In the genomic region with DNA sequence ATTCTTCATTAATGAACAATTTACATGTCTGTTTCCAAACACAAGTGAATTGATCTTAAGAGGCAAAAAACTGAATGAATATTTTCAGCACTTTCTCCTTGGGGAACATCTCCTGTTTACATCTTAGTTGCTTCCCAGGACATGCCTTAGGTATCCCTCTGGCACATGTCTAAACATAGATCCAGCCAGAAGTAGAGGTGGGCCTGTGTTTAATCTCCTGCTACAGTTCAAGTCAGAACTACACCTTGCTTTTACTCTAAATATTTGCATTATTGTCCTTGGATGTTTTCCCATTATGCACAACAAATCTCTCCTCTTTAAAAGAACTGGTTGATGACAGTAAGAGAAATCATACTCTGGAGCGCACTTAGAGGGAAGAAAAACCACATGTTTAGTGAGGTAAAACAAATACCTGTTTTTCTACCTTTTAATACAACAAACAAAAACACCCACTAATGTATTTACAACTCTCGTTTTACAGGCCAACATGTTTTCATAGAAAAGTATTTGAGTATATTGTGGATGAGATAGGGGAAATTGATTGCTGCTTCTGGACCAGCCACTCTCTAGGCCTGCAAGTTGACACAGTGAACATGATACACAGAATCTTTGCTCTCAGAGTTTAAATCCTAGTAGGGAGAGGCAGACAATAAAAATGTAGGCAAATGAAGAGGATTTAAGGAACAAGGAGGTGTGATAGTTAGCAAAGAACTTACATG, we compare ENCODE assay signal across 15 cellular contexts. TPM values are rescaled to one million over a fixed set of nuclear protein-coding genes. Genes with fewer than 3 reads are reported as not detected.
DNase-seq lines count a peak whose midpoint lies in the region; ATAC-seq, FAIRE-seq and TF ChIP-seq lines count a peak whose summit lies in the region.
"Had no signal": no experiment of that assay in that cellular context is flagged by ENCODE, and none has a peak within 500 bp of the region (broad histone marks: within the 10 kb centered on the region; RNA-seq: fewer than 3 reads in every experiment).

No MANE protein-coding gene starts in this region.

- H3K4me1 ChIP-seq in CD4-positive, alpha-beta memory T cell (ENCODE audit: insufficient read depth, low read length), result peaks cover 88% of the 10 kb centered on the region

- intact Hi-C loops in CD4-positive, alpha-beta memory T cell (cut with micrococcal nuclease), result no loop called here

- H3K9me3 Mint-ChIP-seq in CD4-positive, alpha-beta memory T cell, result peaks cover 0 to 3% (median 0%) of the 10 kb centered on the region in 8 donors
- H3K9me3 Mint-ChIP-seq in IgD-negative memory B cell, result no peaks in the 10 kb centered on the region
- no peaks in the 10 kb centered on the region for H3K9me3 Mint-ChIP-seq in natural killer cell treated with Interleukin-12 subunit alpha and Interleukin-12 subunit beta and Interleukin-15 and Interleukin-18, amount 100 ng/mL, for 72 hours

- H3K36me3 Mint-ChIP-seq in CD4-positive, alpha-beta memory T cell, result peaks cover 24 to 42% of the 10 kb centered on the region in 2 donors
- H3K36me3 Mint-ChIP-seq in IgD-negative memory B cell, result peaks cover 12% of the 10 kb centered on the region
- peaks cover 37% of the 10 kb centered on the region for H3K36me3 Mint-ChIP-seq in natural killer cell treated with Interleukin-12 subunit alpha and Interleukin-12 subunit beta and Interleukin-15 and Interleukin-18, amount 100 ng/mL, for 72 hours

- TF ChIP-seq CTCF in bronchial epithelial cell (IDR thresholded peaks at IDR 0.05; ENCODE audit: insufficient read depth, low read length, severe bottlenecking), result no peak

- CTCF ChIA-PET in CD4-positive, alpha-beta memory T cell (lab: Charles Lee; ENCODE audit: partially characterized antibody), result interaction anchor here (1.9 kb wide), 1 partner anchor 24 kb away, joined by 9 read pairs; no protein-coding TSS in a partner anchor

- H3K4me1 Mint-ChIP-seq in CD4-positive, alpha-beta memory T cell, result peaks cover 66 to 93% (median 80%) of the 10 kb centered on the region in 4 donors
- H3K4me1 Mint-ChIP-seq in IgD-negative memory B cell, result peaks cover 66 to 81% (median 75%) of the 10 kb centered on the region in 3 donors
- H3K4me1 Mint-ChIP-seq in natural killer cell treated with Interleukin-12 subunit alpha and Interleukin-12 subunit beta and Interleukin-15 and Interleukin-18, amount 100 ng/mL, for 72 hours (ENCODE audit: low read depth in 2 of 2), result peaks cover 71 to 93% of the 10 kb centered on the region in 2 donors

- H3K9me3 ChIP-seq in CD4-positive, alpha-beta memory T cell (ENCODE audit: control insufficient read depth in 1 of 2, low read length in 2 of 2), result no peaks in the 10 kb centered on the region

- POLR2A ChIA-PET in CD4-positive, alpha-beta memory T cell (lab: Charles Lee; ENCODE audit: partially characterized antibody), result interaction anchor here (0.6 to 2.3 kb wide), 3 partner anchors 8 to 97 kb away, joined by 3 to 5 read pairs (median 4); partner anchors contain the start of gene TNFAIP8

- peak overlapping the region; percentile 9 to 84 (median 71) for H3K27ac Mint-ChIP-seq in CD4-positive, alpha-beta memory T cell
- H3K27ac Mint-ChIP-seq in IgD-negative memory B cell, result peak overlapping the region; percentile 48 to 84 (median 63)
- H3K27ac Mint-ChIP-seq in natural killer cell treated with Interleukin-12 subunit alpha and Interleukin-12 subunit beta and Interleukin-15 and Interleukin-18, amount 100 ng/mL, for 72 hours, result peak overlapping the region; percentile 85 to 98

- peak overlapping the region in 3 of 8 donors; percentile 5 to 76 (median 28) for H3K4me3 Mint-ChIP-seq in CD4-positive, alpha-beta memory T cell
- H3K4me3 Mint-ChIP-seq in IgD-negative memory B cell, result peak overlapping the region in 3 of 4 donors; percentile 27 to 71 (median 58)
- H3K4me3 Mint-ChIP-seq in natural killer cell treated with Interleukin-12 subunit alpha and Interleukin-12 subunit beta and Interleukin-15 and Interleukin-18, amount 100 ng/mL, for 72 hours, result peak overlapping the region; percentile 30

- H3K27ac ChIP-seq in CD4-positive, alpha-beta memory T cell (ENCODE audit: low read depth, low read length), result no peak overlapping the region

- peaks cover 6% of the 10 kb centered on the region for H3K36me3 ChIP-seq in CD4-positive, alpha-beta memory T cell (ENCODE audit: insufficient read depth, low read length)
- no peaks in the 10 kb centered on the region for H3K36me3 ChIP-seq in bronchial epithelial cell (ENCODE audit: control insufficient read depth, insufficient read depth, low read length)

- H3K4me3 ChIP-seq in CD4-positive, alpha-beta memory T cell (ENCODE audit: low read length in 2 of 2), result no peak overlapping the region
- no peak overlapping the region for H3K4me3 ChIP-seq in bronchial epithelial cell (ENCODE audit: low read depth, low read length)

- H3K27me3 Mint-ChIP-seq in CD4-positive, alpha-beta memory T cell, result no peaks in the 10 kb centered on the region
- H3K27me3 Mint-ChIP-seq in IgD-negative memory B cell, result no peaks in the 10 kb centered on the region
- no peaks in the 10 kb centered on the region for H3K27me3 Mint-ChIP-seq in natural killer cell treated with Interleukin-12 subunit alpha and Interleukin-12 subunit beta and Interleukin-15 and Interleukin-18, amount 100 ng/mL, for 72 hours

- no peaks in the 10 kb centered on the region for H3K27me3 ChIP-seq in CD4-positive, alpha-beta memory T cell (ENCODE audit: insufficient read depth, low read length)
- no peaks in the 10 kb centered on the region for H3K27me3 ChIP-seq in bronchial epithelial cell (ENCODE audit: control insufficient read depth, insufficient read depth, low read length)

- no peak for FAIRE-seq in bronchial epithelial cell (lab: Jason Lieb, UNC)
- FAIRE-seq: islet of Langerhans had no signal

- no peak for ATAC-seq in natural killer cell treated with Interleukin-12 subunit alpha and Interleukin-12 subunit beta and Interleukin-15 and Interleukin-18, amount 100 ng/mL, for 72 hours
- no peak for ATAC-seq in GM18861 (IDR thresholded peaks at IDR 0.05; ENCODE audit: unreplicated experiment)
- ATAC-seq in GM21737 (IDR thresholded peaks at IDR 0.05; ENCODE audit: unreplicated experiment), result no peak
- ATAC-seq in GM18511 (IDR thresholded peaks at IDR 0.05; ENCODE audit: unreplicated experiment), result no peak

- no peak for DNase-seq in CD4-positive, alpha-beta memory T cell
- DNase-seq in bronchial epithelial cell (ENCODE audit: low read depth), result peak; percentile 56
- no peak for DNase-seq in natural killer cell treated with Interleukin-12 subunit alpha and Interleukin-12 subunit beta and Interleukin-15 and Interleukin-18, amount 100 ng/mL, for 72 hours (ENCODE audit: low spot score)
- DNase-seq in 8988T, result no peak
- DNase-seq: activated CD4-positive, alpha-beta T cell treated with anti-CD3 and anti-CD28 coated beads, Interleukin-2, amount 50 U/mL, for 1 hour; amygdala; foreskin melanocyte; NCI-H2107; retina; stimulated activated CD4-positive, alpha-beta T cell treated with anti-CD3 and anti-CD28 coated beads, Interleukin-4, amount 100 ng/mL, for 4 hours had no signal

RNA-seq across cellular contexts. Expression of gene TNFAIP8, which starts 32.2 kb away (rescaled TPM):
- 100 to 1,000 TPM; 167 to 176 TPM for total RNA-seq in CD4-positive, alpha-beta memory T cell
- 100 to 1,000 TPM; 277 to 423 TPM for polyA plus RNA-seq in CD4-positive, alpha-beta memory T cell
- 285 TPM for polyA plus RNA-seq in IgD-negative memory B cell
- 51.9 and 57.1 TPM in 2 replicates for total RNA-seq in bronchial epithelial cell
- total RNA-seq in natural killer cell treated with Interleukin-12 subunit alpha and Interleukin-12 subunit beta and Interleukin-15 and Interleukin-18, amount 100 ng/mL, for 72 hours, result 100 to 1,000 TPM; 131 to 333 TPM
